8 cellular contexts compared by ENCODE assay signal in genomic region chr12:120265483-120266179, GRCh38. TPM values are rescaled to one million over a fixed set of nuclear protein-coding genes. Genes with fewer than 3 reads are reported as not detected.
A peak's percentile ranks its signal among the peaks of the same experiment; 100 is the strongest.
DNase-seq lines count a peak whose midpoint lies in the region; ATAC-seq and FAIRE-seq lines count a peak whose summit lies in the region.

PXN (minus strand) TSS chr12:120265730; CDS start chr12:120265629, 101 bp downstream.

- no peaks in the 10 kb centered on the region for H3K9me3 ChIP-seq in BLaER1 treated with 17β-estradiol and CSF1 and Interleukin-3, amounts not matched to agents 10 nM and 100 nM (replicated peaks in 1 of 11)

- peak within 1 kb of the TSS; percentile 85 to 94 (median 88) for H3K27ac ChIP-seq in BLaER1 treated with 17β-estradiol and CSF1 and Interleukin-3, amounts not matched to agents 10 nM and 100 nM

- peak; percentile 73 for DNase-seq in HTR-8/SVneo (ENCODE audit: insufficient read length, low spot score)
- DNase-seq in OCI-M1 (lab: John Stamatoyannopoulos, UW): peak; percentile 84
- peak; percentile 93 for DNase-seq in activated T-cell treated with anti-CD3 and anti-CD28 coated beads, Interleukin-2, amount 50 U/mL, for 4 hours
- peak; percentile 83 for DNase-seq in myocyte (ENCODE audit: low read depth)
- DNase-seq in stimulated activated CD8-positive, alpha-beta memory T cell treated with anti-CD3 and anti-CD28 coated beads, Interleukin-7, amount 100 ng/mL, for 48 hours (ENCODE audit: extremely low read depth in 1 of 2, low read depth in 1 of 2): peak; percentile 77 to 79

- no peaks in the 10 kb centered on the region for H3K27me3 Mint-ChIP-seq in activated T-cell treated with anti-CD3 and anti-CD28 coated beads, Interleukin-2, amount 50 U/mL, for 4 hours (ENCODE audit: low read depth)

- H3K9me3 Mint-ChIP-seq in activated T-cell treated with anti-CD3 and anti-CD28 coated beads, Interleukin-2, amount 50 U/mL, for 4 hours: no peaks in the 10 kb centered on the region

- H3K4me3 Mint-ChIP-seq in activated T-cell treated with anti-CD3 and anti-CD28 coated beads, Interleukin-2, amount 50 U/mL, for 4 hours: peak within 1 kb of the TSS; percentile 91

- peak within 1 kb of the TSS; percentile 79 to 99 (median 93) for H3K4me3 ChIP-seq in BLaER1 treated with 17β-estradiol and CSF1 and Interleukin-3, amounts not matched to agents 10 nM and 100 nM

- no peaks in the 10 kb centered on the region for H3K36me3 Mint-ChIP-seq in activated T-cell treated with anti-CD3 and anti-CD28 coated beads, Interleukin-2, amount 50 U/mL, for 4 hours (ENCODE audit: insufficient read depth)

- peaks cover 44 to 72% (median 58%) of the 10 kb centered on the region in 10 experiments for H3K4me1 ChIP-seq in BLaER1 treated with 17β-estradiol and CSF1 and Interleukin-3, amounts not matched to agents 10 nM and 100 nM

- H4K20me1 ChIP-seq in BLaER1 treated with 17β-estradiol and CSF1 and Interleukin-3, amounts not matched to agents 10 nM and 100 nM: peaks cover 24 to 43% (median 37%) of the 10 kb centered on the region in 11 experiments; a peak in 20 of 22 replicates

- H3K4me2 ChIP-seq in BLaER1 treated with 17β-estradiol and CSF1 and Interleukin-3, amounts not matched to agents 10 nM and 100 nM: peak within 1 kb of the TSS; percentile 88 to 100 (median 95)

- FAIRE-seq in HTR-8/SVneo (lab: Jason Lieb, UNC): peak; percentile 93

- peaks cover 43% of the 10 kb centered on the region for H3K4me1 Mint-ChIP-seq in activated T-cell treated with anti-CD3 and anti-CD28 coated beads, Interleukin-2, amount 50 U/mL, for 4 hours (ENCODE audit: low read depth)

- H3K27me3 ChIP-seq in BLaER1 treated with 17β-estradiol and CSF1 and Interleukin-3, amounts not matched to agents 10 nM and 100 nM: peaks cover 0 to 8% (median 0%) of the 10 kb centered on the region in 11 experiments; a peak in 4 of 22 replicates

- H3K36me3 ChIP-seq in BLaER1 treated with 17β-estradiol and CSF1 and Interleukin-3, amounts not matched to agents 10 nM and 100 nM: peaks cover 0 to 11% (median 0%) of the 10 kb centered on the region in 11 experiments; a peak in 3 of 22 replicates

- H3K9ac ChIP-seq in BLaER1 treated with 17β-estradiol and CSF1 and Interleukin-3, amounts not matched to agents 10 nM and 100 nM: peak within 1 kb of the TSS; percentile 88 to 98 (median 94)

- ATAC-seq in GM19395 (IDR thresholded peaks at IDR 0.05; ENCODE audit: unreplicated experiment): peak; percentile 66
- peak; percentile 77 to 84 for ATAC-seq in activated T-cell treated with anti-CD3 and anti-CD28 coated beads, Interleukin-2, amount 50 U/mL, for 4 hours
- ATAC-seq in esophagus mucosa: peak; percentile 91

RNA-seq across cellular contexts. Expression of gene PXN, which starts in this region (rescaled TPM):
- total RNA-seq in activated T-cell treated with anti-CD3 and anti-CD28 coated beads, Interleukin-2, amount 50 U/mL, for 4 hours: 10 to 100 TPM; 49.2 to 54.0 (median 51.1) TPM
- total RNA-seq in esophagus mucosa (23.6 TPM), myocyte (98.8 and 128 TPM in 2 replicates)
- polyA plus RNA-seq in myocyte (2012): 226 TPM

Comparison
In these comparisons a context has a peak if more than half of its experiments do, and no peak if none do; other contexts are left out.
1. Peak in every context shown above with its lines: DNase-seq, ATAC-seq, H3K4me3 ChIP-seq and H3K27ac ChIP-seq.